ENCODE assay signal across 10 cellular contexts in the genomic region with DNA sequence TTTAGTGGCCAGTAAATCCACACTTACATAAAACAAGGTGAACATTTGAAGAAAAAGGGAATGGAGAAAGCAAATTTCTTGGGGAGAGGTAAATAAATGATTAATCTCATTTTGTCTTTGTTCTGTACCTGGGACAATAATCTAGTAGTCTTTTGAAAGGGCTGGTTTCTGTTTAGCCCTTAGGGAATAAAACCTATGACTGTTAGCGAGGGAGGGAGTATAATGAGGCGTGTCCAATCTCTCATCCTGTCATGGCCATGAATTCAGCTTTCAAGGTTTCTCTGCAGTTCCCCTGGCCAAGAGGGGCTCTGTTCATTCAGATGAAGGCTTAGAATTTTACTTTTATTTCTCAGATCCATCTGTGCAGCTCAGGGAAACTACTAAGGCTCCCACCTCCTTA. TPM values are rescaled to one million over a fixed set of nuclear protein-coding genes. Genes with fewer than 3 reads are reported as not detected.
DNase-seq lines count a peak whose midpoint lies in the region; ATAC-seq and TF ChIP-seq lines count a peak whose summit lies in the region.
"Had no signal": no experiment of that assay in that cellular context is flagged by ENCODE, and none has a peak within 500 bp of the region (broad histone marks: within the 10 kb centered on the region; RNA-seq: fewer than 3 reads in every experiment).

No MANE protein-coding gene starts in this region.

- H3K4me1 ChIP-seq in vagina = no peaks in the 10 kb centered on the region

- H3K9me3 ChIP-seq in vagina = no peaks in the 10 kb centered on the region
- H3K9me3 ChIP-seq: tibial artery had no signal

- no peaks in the 10 kb centered on the region for H3K36me3 ChIP-seq in vagina
- H3K36me3 ChIP-seq: tibial artery had no signal

- TF ChIP-seq POLR2A in vagina (IDR thresholded peaks at IDR 0.05) = no peak

- H3K4me3 ChIP-seq in vagina = no peak overlapping the region
- H3K4me3 ChIP-seq: tibial artery had no signal

- in situ Hi-C loops in SK-MEL-5 (cut with HindIII; ENCODE audit: low pct_unique_long_range_greater_than_20kb, low sequenced_read_pairs) = no loop called here

- ATAC-seq in GM19463 (IDR thresholded peaks at IDR 0.05; ENCODE audit: unreplicated experiment) (peak; percentile 93), HG03097 (IDR thresholded peaks at IDR 0.05; ENCODE audit: low FRiP score, unreplicated experiment) (peak; percentile 96), GM21360 (IDR thresholded peaks at IDR 0.05; ENCODE audit: unreplicated experiment) (no peak)

- DNase-seq in Daoy (ENCODE audit: low read depth) (peak; percentile 7), SK-MEL-5 (ENCODE audit: low read depth, low spot score) (peak; percentile 37), NOMO-1 treated with dmso at 0.1 percent for 144 hours (lab: John Stamatoyannopoulos, UW; ENCODE audit: unreplicated experiment) (no peak), vagina (ENCODE audit: extremely low spot score in 2 of 2) (no peak)
- no peak for DNase-seq in activated CD8-positive, alpha-beta memory T cell treated with anti-CD3 and anti-CD28 coated beads, Interleukin-2, amount 50 U/mL, for 48 hours
- DNase-seq: stimulated activated CD4-positive, alpha-beta T cell treated with anti-CD3 and anti-CD28 coated beads, Interleukin-4, amount 100 ng/mL, for 1 hour; tibial artery had no signal

- H3K27ac ChIP-seq in vagina = no peak overlapping the region
- H3K27ac ChIP-seq: tibial artery had no signal

- TF ChIP-seq CTCF in vagina (IDR thresholded peaks at IDR 0.05) = no peak

- intact Hi-C loops in vagina (cut with DNase I) = no loop called here

- no peaks in the 10 kb centered on the region for H3K27me3 ChIP-seq in vagina
- H3K27me3 ChIP-seq: tibial artery had no signal

RNA-seq across cellular contexts. Expression of gene FMR1, which starts 12.0 kb away (rescaled TPM):
- total RNA-seq in Daoy (2014; rRNA removed; shearing (Covaris generic)) = 20.1 and 22.3 TPM in 2 replicates
- 21.5 and 24.9 TPM in 2 replicates for total RNA-seq in SK-MEL-5 (2014; rRNA removed; shearing (Covaris generic))
- polyA plus RNA-seq in SK-MEL-5 (2015; cell fraction: cytosol; rRNA removed) = 24.5 and 28.9 TPM in 2 replicates
- polyA plus RNA-seq in SK-MEL-5 (2015; cell fraction: nucleus; rRNA removed) = 63.6 and 80.8 TPM in 2 replicates
- total RNA-seq in vagina = 29.7 TPM

Comparison
In these comparisons a context has a peak if more than half of its experiments do, and no peak if none do; other contexts are left out.
1. DNase-seq: peak in Daoy (single experiment) and SK-MEL-5 (single experiment); none in NOMO-1 treated with dmso at 0.1 percent for 144 hours (single experiment), activated CD8-positive, alpha-beta memory T cell treated with anti-CD3 and anti-CD28 coated beads, Interleukin-2, amount 50 U/mL, for 48 hours (single experiment) and vagina (0 of 2).